19 cellular contexts compared by ENCODE assay signal in the genomic region with DNA sequence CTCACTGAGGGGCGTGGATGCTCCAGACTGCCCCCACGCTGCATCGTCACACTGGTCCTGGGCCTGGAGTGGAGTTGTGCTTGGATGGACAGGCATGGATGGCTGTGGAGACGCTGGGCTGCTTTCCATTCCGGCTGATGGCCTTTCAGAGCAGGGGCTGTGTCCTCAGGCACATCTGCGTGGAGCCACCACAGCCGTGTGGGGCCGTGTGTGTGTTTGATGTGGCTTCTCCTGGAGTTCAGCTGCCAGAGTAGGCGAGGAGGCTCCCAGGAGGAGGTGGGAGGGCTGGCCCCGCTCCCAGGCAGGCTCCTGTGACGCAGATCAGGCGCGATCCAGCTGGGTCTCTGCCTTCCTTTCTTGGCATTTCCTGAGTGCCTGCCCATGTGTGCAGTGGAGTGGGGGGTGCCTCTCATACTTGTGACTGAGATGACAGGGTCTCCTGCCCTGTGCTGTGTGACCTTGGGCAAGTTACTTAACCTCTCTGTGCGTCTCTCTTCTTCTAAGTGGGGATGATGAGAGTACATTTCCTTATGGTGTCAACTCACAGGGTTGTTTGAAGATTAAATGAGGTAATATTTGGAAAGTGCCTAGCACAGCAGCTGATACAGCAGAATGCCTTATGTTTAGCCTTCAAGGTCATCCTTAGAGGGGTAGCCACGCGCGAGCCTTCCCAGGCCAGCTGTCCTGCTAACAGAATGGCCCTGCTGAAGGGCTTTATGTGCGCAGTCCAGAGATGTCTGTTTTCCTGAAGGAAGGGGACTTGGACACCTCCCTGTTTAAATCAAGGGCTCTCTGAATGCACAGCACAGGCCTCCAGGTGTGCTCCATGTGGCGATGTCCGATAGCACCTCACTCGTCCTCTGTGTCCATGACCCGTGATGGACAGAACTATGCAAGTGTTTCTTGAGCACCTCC. TPM values are rescaled to one million over a fixed set of nuclear protein-coding genes. Genes with fewer than 3 reads are reported as not detected.
DNase-seq lines count a peak whose midpoint lies in the region; ATAC-seq, FAIRE-seq and TF ChIP-seq lines count a peak whose summit lies in the region.
"Had no signal": no experiment of that assay in that cellular context is flagged by ENCODE, and none has a peak within 500 bp of the region (broad histone marks: within the 10 kb centered on the region; RNA-seq: fewer than 3 reads in every experiment).

No MANE protein-coding gene starts in this region.

- no peak overlapping the region for H3K18ac ChIP-seq in H1 (ENCODE audit: extremely low read depth, low read length)
- H3K18ac ChIP-seq in neuronal stem cell (ENCODE audit: low read length), result no peak overlapping the region

- no peak overlapping the region for H4K91ac ChIP-seq in H1 (replicated peaks; ENCODE audit: insufficient read length, low read length)
- no peak overlapping the region for H4K91ac ChIP-seq in neuronal stem cell (ENCODE audit: low read depth, low read length, poor library complexity)

- H2AK5ac ChIP-seq in H1 (ENCODE audit: low read depth, low read length) (no peak overlapping the region), neuronal stem cell (ENCODE audit: low read depth, low read length) (no peak overlapping the region)

- POLR2A ChIA-PET in H1 (lab: Charles Lee; ENCODE audit: partially characterized antibody), result interaction anchor here (1.4 kb wide), 1 partner anchor 219 kb away, joined by 3 read pairs; no protein-coding TSS in a partner anchor

- H3K4me2 ChIP-seq in H1 (ENCODE audit: insufficient read depth in 1 of 2, low read depth in 2 of 2, low read length in 2 of 2) (no peak overlapping the region), neuronal stem cell (ENCODE audit: insufficient read depth, low read length, poor library complexity, severe bottlenecking) (no peak overlapping the region)

- H3K27me3 ChIP-seq in H1 (replicated peaks in 1 of 4; ENCODE audit: control insufficient read depth in 3 of 4, extremely low read depth in 1 of 4, insufficient read depth in 3 of 4, low read length in 3 of 4) (peaks cover 0 to 3% (median 1%) of the 10 kb centered on the region in 4 experiments; a peak in 3 of 7 replicates), neuronal stem cell (ENCODE audit: control insufficient read depth in 3 of 3, insufficient read depth in 3 of 3, low read depth in 1 of 3, low read length in 3 of 3) (no peaks in the 10 kb centered on the region), upper lobe of right lung (no peaks in the 10 kb centered on the region)

- H2BK15ac ChIP-seq in H1 (ENCODE audit: low read length) (no peak overlapping the region), neuronal stem cell (ENCODE audit: low read length) (no peak overlapping the region)

- peak overlapping the region; percentile 12; the same call in 1 of the 2 replicates for H4K8ac ChIP-seq in H1 (ENCODE audit: extremely low read depth, insufficient read depth, low read length)
- H4K8ac ChIP-seq in neuronal stem cell (ENCODE audit: low read depth, low read length), result no peak overlapping the region

- no peak for TF ChIP-seq CTCF in H1 (IDR thresholded peaks at IDR 0.05; ENCODE audit: control extremely low read depth in 1 of 3, insufficient read depth in 1 of 3, low read depth in 1 of 3, low read length in 3 of 3)
- no peak for TF ChIP-seq CTCF in upper lobe of right lung (IDR thresholded peaks at IDR 0.05)

- H2BK20ac ChIP-seq in H1 (ENCODE audit: low read length), result no peak overlapping the region

- H2BK12ac ChIP-seq in H1 (ENCODE audit: low read depth, low read length), result no peak overlapping the region
- no peak overlapping the region for H2BK12ac ChIP-seq in neuronal stem cell (ENCODE audit: low read length)

- no peak for ATAC-seq in upper lobe of right lung
- ATAC-seq: GM12878 had no signal

- H3K9me3 ChIP-seq in H1 (ENCODE audit: insufficient read depth in 2 of 2, low read depth in 1 of 2, low read length in 1 of 2) (no peaks in the 10 kb centered on the region; a peak in 1 of 4 replicates), neuronal stem cell (replicated peaks in 1 of 2; ENCODE audit: control insufficient read depth in 2 of 2, insufficient read depth in 1 of 2, low read depth in 1 of 2, low read length in 2 of 2) (no peaks in the 10 kb centered on the region), upper lobe of right lung (no peaks in the 10 kb centered on the region)

- no peak overlapping the region for H3K27ac ChIP-seq in H1 (ENCODE audit: low read depth, low read length)
- no peak overlapping the region for H3K27ac ChIP-seq in neuronal stem cell (replicated peaks; ENCODE audit: low read length)
- no peak overlapping the region for H3K27ac ChIP-seq in upper lobe of right lung
- H3K27ac ChIP-seq: 22Rv1 had no signal

- no peak for TF ChIP-seq POLR2A in H1 (IDR thresholded peaks at IDR 0.05; ENCODE audit: control extremely low read depth in 1 of 2, low read depth in 2 of 2, low read length in 2 of 2)

- H2AFZ ChIP-seq in H1 (ENCODE audit: low read length) (no peak overlapping the region), neuronal stem cell (ENCODE audit: low read length) (no peak overlapping the region)

- H4K20me1 ChIP-seq in H1 (replicated peaks in 1 of 2; ENCODE audit: control insufficient read depth in 1 of 2, insufficient read depth in 2 of 2, low read length in 2 of 2), result no peaks in the 10 kb centered on the region

- H3K4ac ChIP-seq in H1 (replicated peaks; ENCODE audit: insufficient read length, low read depth, low read length), result no peak overlapping the region
- no peak overlapping the region for H3K4ac ChIP-seq in neuronal stem cell (ENCODE audit: low read length)

- DNase-seq in DMS79 treated with DMSO at 0.1 percent for 48 hours (lab: John Stamatoyannopoulos, UW) (peak; percentile 31), DMS79 (lab: John Stamatoyannopoulos, UW) (no peak), H1 (ENCODE audit: low read depth in 1 of 2, low spot score in 2 of 2) (no peak), neuronal stem cell (ENCODE audit: low spot score) (no peak), upper lobe of right lung (peak; percentile 59), NCI-H524 (lab: John Stamatoyannopoulos, UW) (no peak), kidney glomerular epithelial cell (lab: John Stamatoyannopoulos, UW) (no peak), NCI-H524 treated with DMSO at 0.1 percent for 48 hours (lab: John Stamatoyannopoulos, UW) (no peak)
- DNase-seq: C1 segment of cervical spinal cord, HCEC 1CT, Karpas-422, MM.1S, NCI-H1105, NCI-H187, NCI-H446, NCI-H82, Right ventricle myocardium superior had no signal

- H3K14ac ChIP-seq in H1 (ENCODE audit: insufficient read length) (no peak overlapping the region), neuronal stem cell (ENCODE audit: low read length) (peak overlapping the region; percentile 65)

- no peak overlapping the region for H2BK5ac ChIP-seq in H1 (ENCODE audit: low read depth, low read length)
- H2BK5ac ChIP-seq in neuronal stem cell (ENCODE audit: low read length), result no peak overlapping the region

- no peak overlapping the region for H3K56ac ChIP-seq in H1 (replicated peaks; ENCODE audit: insufficient read length, low read depth, low read length)

- H3K23me2 ChIP-seq in H1 (ENCODE audit: low read depth, low read length), result no peaks in the 10 kb centered on the region

- no peak for TF ChIP-seq EP300 in H1 (IDR thresholded peaks at IDR 0.05; ENCODE audit: borderline replicate concordance in 1 of 2, low read depth in 2 of 2, low read length in 2 of 2)

- no peaks in the 10 kb centered on the region for H3K79me2 ChIP-seq in H1 (ENCODE audit: control insufficient read depth in 1 of 2, insufficient read depth in 2 of 2, low read length in 2 of 2)

- WGBS in H1 (ENCODE audit: extremely low coverage in 1 of 2, insufficient coverage in 1 of 2, insufficient read length in 1 of 2, insufficient replicate concordance in 2 of 2, low coverage in 1 of 2, low lambda C conversion rate in 2 of 2, missing lambda C conversion rate in 1 of 2), 2 experiments, result 81% methylated on average over 22 of the region's 22 CpGs; no CpG with 5 or more reads in 1 of the 2 experiments
- WGBS in neuronal stem cell (ENCODE audit: extremely low coverage in 2 of 2, insufficient read length in 2 of 2, insufficient replicate concordance in 1 of 2), 2 donors, result no CpG with 5 or more reads among the region's 22 CpGs

- H3K36me3 ChIP-seq in H1 (ENCODE audit: control insufficient read depth in 2 of 4, insufficient read depth in 4 of 4, low read length in 3 of 4), result no peaks in the 10 kb centered on the region
- H3K36me3 ChIP-seq in neuronal stem cell (replicated peaks in 1 of 2; ENCODE audit: control insufficient read depth in 2 of 2, insufficient read depth in 2 of 2, low read length in 2 of 2), result peaks cover 0 to 3% of the 10 kb centered on the region in 2 donors
- no peaks in the 10 kb centered on the region for H3K36me3 ChIP-seq in upper lobe of right lung

- H2BK120ac ChIP-seq in H1 (replicated peaks; ENCODE audit: low read depth, low read length) (no peak overlapping the region), neuronal stem cell (ENCODE audit: low read depth, low read length) (no peak overlapping the region)

- no peak for TF ChIP-seq RAD21 in H1 (IDR thresholded peaks at IDR 0.05 in 1 of 2, conservative IDR thresholded peaks at IDR 0.05 in 1 of 2; ENCODE audit: low read depth in 2 of 2, low read length in 2 of 2)

- no peaks in the 10 kb centered on the region for H3K79me1 ChIP-seq in H1 (ENCODE audit: low read depth, low read length)
- no peaks in the 10 kb centered on the region for H3K79me1 ChIP-seq in neuronal stem cell (ENCODE audit: low read depth, low read length)

- H3K4me1 ChIP-seq in H1 (replicated peaks in 1 of 4; ENCODE audit: control insufficient read depth in 3 of 4, insufficient read depth in 4 of 4, low read length in 3 of 4) (no peaks in the 10 kb centered on the region; a peak in 1 of 7 replicates), neuronal stem cell (ENCODE audit: control insufficient read depth in 2 of 2, insufficient read depth in 1 of 2, low read depth in 1 of 2, low read length in 2 of 2) (no peaks in the 10 kb centered on the region), upper lobe of right lung (no peaks in the 10 kb centered on the region)

- no peak overlapping the region for H4K5ac ChIP-seq in H1 (ENCODE audit: insufficient read length, low read depth, low read length)

- CTCF ChIA-PET in H1 (lab: Charles Lee; ENCODE audit: partially characterized antibody), result interaction anchor here (0.9 kb wide), 1 partner anchor 13 kb away, joined by 3 read pairs; no protein-coding TSS in a partner anchor

- no peak for FAIRE-seq in H1 (lab: Jason Lieb, UNC)
- FAIRE-seq: GM12878 had no signal

- no peak overlapping the region for H3K9ac ChIP-seq in H1 (replicated peaks in 1 of 4; ENCODE audit: extremely low read depth in 1 of 4, low read depth in 3 of 4, low read length in 3 of 4)
- peak overlapping the region; percentile 61 for H3K9ac ChIP-seq in neuronal stem cell (ENCODE audit: low read depth, low read length, poor library complexity)

- intact Hi-C loops in upper lobe of right lung (cut with DNase I), result no loop called here

- H3K23ac ChIP-seq in H1 (ENCODE audit: insufficient read length) (no peak overlapping the region), neuronal stem cell (ENCODE audit: low read depth, low read length, poor library complexity) (peak overlapping the region; percentile 40)

- H3K4me3 ChIP-seq in H1 (ENCODE audit: extremely low read depth in 1 of 4, insufficient read depth in 2 of 4, low read depth in 3 of 4, low read length in 4 of 4) (no peak overlapping the region), neuronal stem cell (ENCODE audit: low read length in 2 of 2) (no peak overlapping the region), upper lobe of right lung (no peak overlapping the region)
- H3K4me3 ChIP-seq: GM12878 had no signal

RNA-seq across cellular contexts. Expression of a gene that starts 33.5 kb away (rescaled TPM):
- total RNA-seq in H1 (2021; fragmentation: NEBNext Ultra II Directional; extraction: Animal tissue kit (Norgen Biotek cat#: 25700)), result 7.9 and 8.0 TPM in 2 replicates
- 4.4 and 5.7 TPM in 2 replicates for polyA plus RNA-seq in H1 (2011; rRNA removed)
- 6.2 TPM for polyA plus RNA-seq in H1 (2011; cell fraction: cytosol; rRNA removed)
- 17.5 TPM for polyA plus RNA-seq in H1 (2011; cell fraction: nucleus; rRNA removed)
- polyA plus RNA-seq in H1 (2012, experiment 1 of 2), result 4.7 to 8.2 TPM (median 6.0 TPM) in 4 replicates
- polyA plus RNA-seq in H1 (2012, experiment 2 of 2), result 5.8 TPM
- polyA plus RNA-seq in H1 (2013, experiment 1 of 2), result 9.0 TPM
- polyA plus RNA-seq in H1 (2013, experiment 2 of 2), result 9.1 TPM
- 5.7 and 6.8 TPM in 2 replicates for polyA minus RNA-seq in H1 (2011; rRNA and poly(A)+ RNA removed)
- 2.8 TPM for polyA minus RNA-seq in H1 (2011; cell fraction: cytosol; rRNA and poly(A)+ RNA removed)
- polyA minus RNA-seq in H1 (2011; cell fraction: nucleus; rRNA and poly(A)+ RNA removed), result 3.1 TPM
- 7.7 TPM for polyA plus RNA-seq in neuronal stem cell (2013, experiment 1 of 2)
- polyA plus RNA-seq in neuronal stem cell (2013, experiment 2 of 2), result 7.7 TPM
- 4.9 TPM for total RNA-seq in upper lobe of right lung

RNA-seq across cellular contexts. Expression of a gene that starts 46.8 kb away (rescaled TPM):
- 32.4 and 35.0 TPM in 2 replicates for total RNA-seq in H1 (2021; fragmentation: NEBNext Ultra II Directional; extraction: Animal tissue kit (Norgen Biotek cat#: 25700))
- 19.7 and 27.0 TPM in 2 replicates for polyA plus RNA-seq in H1 (2011; rRNA removed)
- polyA plus RNA-seq in H1 (2011; cell fraction: cytosol; rRNA removed), result 18.2 TPM
- polyA plus RNA-seq in H1 (2011; cell fraction: nucleus; rRNA removed), result 46.6 TPM
- 22.6 to 25.8 TPM (median 24.3 TPM) in 4 replicates for polyA plus RNA-seq in H1 (2012, experiment 1 of 2)
- polyA plus RNA-seq in H1 (2012, experiment 2 of 2), result 23.0 TPM
- polyA plus RNA-seq in H1 (2013, experiment 1 of 2), result 16.5 TPM
- 16.3 TPM for polyA plus RNA-seq in H1 (2013, experiment 2 of 2)
- polyA minus RNA-seq in H1 (2011; rRNA and poly(A)+ RNA removed), result 10.1 and 12.8 TPM in 2 replicates
- 15.9 TPM for polyA minus RNA-seq in H1 (2011; cell fraction: cytosol; rRNA and poly(A)+ RNA removed)
- 20.5 TPM for polyA minus RNA-seq in H1 (2011; cell fraction: nucleus; rRNA and poly(A)+ RNA removed)
- 27.4 TPM for polyA plus RNA-seq in neuronal stem cell (2013, experiment 1 of 2)
- polyA plus RNA-seq in neuronal stem cell (2013, experiment 2 of 2), result 27.2 TPM
- 1.2 TPM for total RNA-seq in upper lobe of right lung
- polyA plus RNA-seq: GM12878 had no signal

Comparison
In these comparisons a context has a peak if more than half of its experiments do, and no peak if none do; other contexts are left out.
1. DNase-seq: peak in DMS79 treated with DMSO at 0.1 percent for 48 hours (single experiment) and upper lobe of right lung (single experiment); none in DMS79 (single experiment), H1 (0 of 2), neuronal stem cell (single experiment), NCI-H524 (0 of 2), kidney glomerular epithelial cell (single experiment) and NCI-H524 treated with DMSO at 0.1 percent for 48 hours (single experiment).
2. RNA of a gene that starts 46.8 kb away (total RNA-seq): 32.4 to 35.0 TPM in H1; 1.2 TPM in upper lobe of right lung (single experiment); every median in the first group is over 10 times any median in the second.